27 cellular contexts compared by ENCODE assay signal in genomic region chrY:15239733-15240132, GRCh38.
DNase-seq lines count a peak whose midpoint lies in the region; ATAC-seq, FAIRE-seq and TF ChIP-seq lines count a peak whose summit lies in the region.
"Had no signal": no experiment of that assay in that cellular context is flagged by ENCODE, and none has a peak within 500 bp of the region (broad histone marks: within the 10 kb centered on the region; RNA-seq: fewer than 3 reads in every experiment).

No MANE protein-coding gene starts in this region.

- no peak overlapping the region for H4K91ac ChIP-seq in H1 (replicated peaks; ENCODE audit: insufficient read length, low read length)
- H4K91ac ChIP-seq in trophoblast cell (ENCODE audit: low read depth, low read length), result no peak overlapping the region

- no peak overlapping the region for H2BK15ac ChIP-seq in H1 (ENCODE audit: low read length)

- TF ChIP-seq POLR2A in HepG2 (IDR thresholded peaks at IDR 0.05; ENCODE audit: insufficient read depth in 1 of 2, low read depth in 2 of 2, low read length in 2 of 2) (no peak), right lobe of liver (IDR thresholded peaks at IDR 0.05) (no peak), H1 (IDR thresholded peaks at IDR 0.05; ENCODE audit: control extremely low read depth in 1 of 2, low read depth in 2 of 2, low read length in 2 of 2) (no peak), erythroblast (IDR thresholded peaks at IDR 0.05; ENCODE audit: low read length) (no peak)

- ATAC-seq in HepG2 (no peak), right lobe of liver (no peak), GM18519 (IDR thresholded peaks at IDR 0.05; ENCODE audit: low FRiP score, unreplicated experiment) (no peak)
- ATAC-seq: GM12878 had no signal

- no peak overlapping the region for H4K8ac ChIP-seq in H1 (ENCODE audit: extremely low read depth, insufficient read depth, low read length)
- no peak overlapping the region for H4K8ac ChIP-seq in trophoblast cell (ENCODE audit: low read depth, low read length)

- H4K20me1 ChIP-seq in HepG2 (ENCODE audit: insufficient read depth, low read length), result no peaks in the 10 kb centered on the region
- no peaks in the 10 kb centered on the region for H4K20me1 ChIP-seq in H1 (replicated peaks in 1 of 2; ENCODE audit: control insufficient read depth in 1 of 2, insufficient read depth in 2 of 2, low read length in 2 of 2)
- H4K20me1 ChIP-seq: BLaER1 had no signal

- H2AFZ ChIP-seq in HepG2 (ENCODE audit: low read length) (no peak overlapping the region), H1 (ENCODE audit: low read length) (no peak overlapping the region), trophoblast cell (ENCODE audit: insufficient read depth, low read length, poor library complexity) (no peak overlapping the region)

- no peaks in the 10 kb centered on the region for H3K79me1 ChIP-seq in H1 (ENCODE audit: low read depth, low read length)
- no peaks in the 10 kb centered on the region for H3K79me1 ChIP-seq in trophoblast cell (ENCODE audit: low read length)

- no peak overlapping the region for H2BK12ac ChIP-seq in H1 (ENCODE audit: low read depth, low read length)
- H2BK12ac ChIP-seq in trophoblast cell (ENCODE audit: low read length), result no peak overlapping the region

- H3K79me2 ChIP-seq in HepG2 (ENCODE audit: insufficient read depth, low read length) (no peaks in the 10 kb centered on the region), H1 (ENCODE audit: control insufficient read depth in 1 of 2, insufficient read depth in 2 of 2, low read length in 2 of 2) (no peaks in the 10 kb centered on the region), trophoblast cell (ENCODE audit: control insufficient read depth, insufficient read depth, low read length, poor library complexity) (no peaks in the 10 kb centered on the region)

- intact Hi-C loops in HepG2 (cut with micrococcal nuclease; ENCODE audit: unreplicated experiment) (no loop called here), right lobe of liver (cut with DNase I) (no loop called here)

- H3K27ac ChIP-seq in HepG2 (ENCODE audit: extremely low read length, insufficient read depth, low read length) (no peak overlapping the region), right lobe of liver (no peak overlapping the region), H1 (ENCODE audit: low read depth, low read length) (no peak overlapping the region), trophoblast cell (ENCODE audit: low read depth, low read length) (no peak overlapping the region)
- H3K27ac ChIP-seq: 22Rv1, BLaER1 had no signal

- TF ChIP-seq RAD21 in HepG2 (CRISPR knock-in tag; IDR thresholded peaks at IDR 0.05) (no peak), H1 (IDR thresholded peaks at IDR 0.05 in 1 of 2, conservative IDR thresholded peaks at IDR 0.05 in 1 of 2; ENCODE audit: low read depth in 2 of 2, low read length in 2 of 2) (no peak)

- no peak for TF ChIP-seq EP300 in HepG2 (IDR thresholded peaks at IDR 0.05; ENCODE audit: low read depth in 2 of 2, low read length in 2 of 2)
- TF ChIP-seq EP300 in HepG2 (CRISPR knock-in tag; IDR thresholded peaks at IDR 0.05; ENCODE audit: borderline replicate concordance), result no peak
- TF ChIP-seq EP300 in H1 (IDR thresholded peaks at IDR 0.05; ENCODE audit: borderline replicate concordance in 1 of 2, low read depth in 2 of 2, low read length in 2 of 2), result no peak

- no peaks in the 10 kb centered on the region for H3K27me3 ChIP-seq in HepG2 (ENCODE audit: control insufficient read depth in 1 of 2, insufficient read depth in 2 of 2, low read length in 2 of 2)
- H3K27me3 ChIP-seq in right lobe of liver, result no peaks in the 10 kb centered on the region
- no peaks in the 10 kb centered on the region for H3K27me3 ChIP-seq in H1 (replicated peaks in 1 of 4; ENCODE audit: control insufficient read depth in 3 of 4, extremely low read depth in 1 of 4, insufficient read depth in 3 of 4, low read length in 3 of 4)
- no peaks in the 10 kb centered on the region for H3K27me3 ChIP-seq in trophoblast cell (ENCODE audit: insufficient read depth, low read length)
- H3K27me3 ChIP-seq: BE2C, BLaER1 had no signal

- no peaks in the 10 kb centered on the region for H3K4me1 ChIP-seq in HepG2 (ENCODE audit: insufficient read depth, low read length)
- H3K4me1 ChIP-seq in right lobe of liver, result no peaks in the 10 kb centered on the region
- 0 out of 7 replicates have a peak, but pooled peaks cover 0 to 2% (median under 1%) of the 10 kb centered on the region in 4 experiments for H3K4me1 ChIP-seq in H1 (replicated peaks in 1 of 4; ENCODE audit: control insufficient read depth in 3 of 4, insufficient read depth in 4 of 4, low read length in 3 of 4)
- no peaks in the 10 kb centered on the region for H3K4me1 ChIP-seq in trophoblast cell (ENCODE audit: control insufficient read depth in 1 of 2, insufficient read depth in 2 of 2, low read length in 2 of 2)
- H3K4me1 ChIP-seq: BE2C, BLaER1 had no signal

- H2BK5ac ChIP-seq in H1 (ENCODE audit: low read depth, low read length) (no peak overlapping the region), trophoblast cell (ENCODE audit: low read depth, low read length, poor library complexity) (no peak overlapping the region)

- FAIRE-seq in HepG2 (lab: Jason Lieb, UNC) (no peak), H1 (lab: Jason Lieb, UNC) (no peak)
- FAIRE-seq: GM12878, GM12892, GM18507, GM19239 had no signal

- no peak overlapping the region for H4K5ac ChIP-seq in H1 (ENCODE audit: insufficient read length, low read depth, low read length)

- no TSS peak for BruUV-seq in HepG2 (replicated peaks; lab: Mats Ljungman, UMichigan)

- H3K4me3 ChIP-seq in HepG2 (replicated peaks in 1 of 3; ENCODE audit: insufficient read depth in 1 of 3, low read depth in 2 of 3, low read length in 3 of 3) (no peak overlapping the region), right lobe of liver (no peak overlapping the region), H1 (ENCODE audit: extremely low read depth in 1 of 4, insufficient read depth in 2 of 4, low read depth in 3 of 4, low read length in 4 of 4) (no peak overlapping the region), trophoblast cell (ENCODE audit: low read depth, low read length) (no peak overlapping the region)
- H3K4me3 ChIP-seq: BLaER1, GM12878 had no signal

- H3K9ac ChIP-seq in HepG2 (ENCODE audit: insufficient read depth, low read depth, low read length), result no peak overlapping the region
- H3K9ac ChIP-seq in H1 (replicated peaks in 1 of 4; ENCODE audit: extremely low read depth in 1 of 4, low read depth in 3 of 4, low read length in 3 of 4), result no peak overlapping the region
- H3K9ac ChIP-seq in trophoblast cell (ENCODE audit: low read length), result no peak overlapping the region
- H3K9ac ChIP-seq: BLaER1 had no signal

- no peaks in the 10 kb centered on the region for H3K23me2 ChIP-seq in H1 (ENCODE audit: low read depth, low read length)

- no peak overlapping the region for H2BK20ac ChIP-seq in H1 (ENCODE audit: low read length)

- H4K12ac ChIP-seq in trophoblast cell (ENCODE audit: low read depth, low read length), result no peak overlapping the region

- DNase-seq in HepG2 (ENCODE audit: low spot score) (no peak), right lobe of liver (no peak), RPMI8226 (peak; percentile 4), H1 (ENCODE audit: low read depth in 1 of 2, low spot score in 2 of 2) (no peak), trophoblast cell (no peak), erythroblast (lab: John Stamatoyannopoulos, UW) (no peak)
- DNase-seq: ACHN; BE2C; C1 segment of cervical spinal cord; CD4-positive, alpha-beta memory T cell; CD4-positive, CD25-positive, alpha-beta regulatory T cell; CD8-positive, alpha-beta memory T cell; COR-L47; DMS 273 treated with DMSO at 0.1 percent for 48 hours; DMS153; DMS53; DMS79; DND-41; EL; GDM1 had no signal

- H3K56ac ChIP-seq in H1 (replicated peaks; ENCODE audit: insufficient read length, low read depth, low read length), result no peak overlapping the region

- H3K14ac ChIP-seq in H1 (ENCODE audit: insufficient read length), result no peak overlapping the region
- no peak overlapping the region for H3K14ac ChIP-seq in trophoblast cell (ENCODE audit: low read length)

- in situ Hi-C loops in HepG2 (cut with HindIII; ENCODE audit: extremely low pct_ligation_motif_present, low pct_unique_long_range_greater_than_20kb), result no loop called here

- no peak overlapping the region for H3K4me2 ChIP-seq in HepG2 (ENCODE audit: low read depth, low read length)
- no peak overlapping the region for H3K4me2 ChIP-seq in H1 (ENCODE audit: insufficient read depth in 1 of 2, low read depth in 2 of 2, low read length in 2 of 2)
- no peak overlapping the region for H3K4me2 ChIP-seq in trophoblast cell (ENCODE audit: low read length)
- H3K4me2 ChIP-seq: BLaER1 had no signal

- no peak overlapping the region for H3K23ac ChIP-seq in H1 (ENCODE audit: insufficient read length)
- H3K23ac ChIP-seq in trophoblast cell (ENCODE audit: low read length), result no peak overlapping the region

- H3K18ac ChIP-seq in H1 (ENCODE audit: extremely low read depth, low read length) (no peak overlapping the region), trophoblast cell (ENCODE audit: low read length) (no peak overlapping the region)

- TF ChIP-seq CTCF in HepG2 (CRISPR knock-in tag; IDR thresholded peaks at IDR 0.05) (no peak), right lobe of liver (IDR thresholded peaks at IDR 0.05) (no peak), H1 (IDR thresholded peaks at IDR 0.05; ENCODE audit: control extremely low read depth in 1 of 3, insufficient read depth in 1 of 3, low read depth in 1 of 3, low read length in 3 of 3) (no peak)

- H3K36me3 ChIP-seq in HepG2 (replicated peaks in 1 of 2; ENCODE audit: control insufficient read depth in 1 of 2, insufficient read depth in 2 of 2, low read length in 2 of 2), result no peaks in the 10 kb centered on the region
- no peaks in the 10 kb centered on the region for H3K36me3 ChIP-seq in right lobe of liver
- H3K36me3 ChIP-seq in H1 (ENCODE audit: control insufficient read depth in 2 of 4, insufficient read depth in 4 of 4, low read length in 3 of 4), result no peaks in the 10 kb centered on the region
- no peaks in the 10 kb centered on the region for H3K36me3 ChIP-seq in trophoblast cell (ENCODE audit: control insufficient read depth in 1 of 2, insufficient read depth in 2 of 2, low read length in 2 of 2)
- H3K36me3 ChIP-seq: BE2C, BLaER1 had no signal

- no peak overlapping the region for H2BK120ac ChIP-seq in H1 (replicated peaks; ENCODE audit: low read depth, low read length)
- no peak overlapping the region for H2BK120ac ChIP-seq in trophoblast cell (ENCODE audit: insufficient read depth, low read length, poor library complexity)

- H3K4ac ChIP-seq in H1 (replicated peaks; ENCODE audit: insufficient read length, low read depth, low read length), result no peak overlapping the region
- H3K4ac ChIP-seq in trophoblast cell (ENCODE audit: low read depth, low read length), result no peak overlapping the region

- H2AK5ac ChIP-seq in H1 (ENCODE audit: low read depth, low read length) (no peak overlapping the region), trophoblast cell (ENCODE audit: low read length) (no peak overlapping the region)

- CTCF ChIA-PET in HepG2 (lab: Yijun Ruan, JAX; ENCODE audit: low intra/inter-chr PET ratio, low total read pairs), result no interaction called here
- CTCF ChIA-PET in H1 (lab: Charles Lee; ENCODE audit: partially characterized antibody), result no interaction called here

- no peaks in the 10 kb centered on the region for H3K9me3 ChIP-seq in HepG2 (ENCODE audit: low read length)
- H3K9me3 ChIP-seq in right lobe of liver, result no peaks in the 10 kb centered on the region
- no peaks in the 10 kb centered on the region for H3K9me3 ChIP-seq in H1 (ENCODE audit: insufficient read depth in 2 of 2, low read depth in 1 of 2, low read length in 1 of 2)
- no peaks in the 10 kb centered on the region for H3K9me3 ChIP-seq in trophoblast cell (ENCODE audit: insufficient read depth, low read depth, low read length)
- H3K9me3 ChIP-seq: BE2C, BLaER1 had no signal

- POLR2A ChIA-PET in HepG2 (lab: Yijun Ruan, JAX) (no interaction called here), H1 (lab: Charles Lee; ENCODE audit: partially characterized antibody) (interaction anchor here (0.7 kb wide), 1 partner anchor 14 kb away, joined by 3 read pairs; no protein-coding TSS in a partner anchor)

- WGBS in HepG2 (ENCODE audit: low lambda C conversion rate), result 5% methylated on average over 1 of the region's 1 CpG
- WGBS in right lobe of liver (ENCODE audit: insufficient coverage, low coverage, low lambda C conversion rate, missing lambda C conversion rate), result no CpG with 5 or more reads among the region's 1 CpG
- 90% methylated on average over 1 of the region's 1 CpG; no CpG with 5 or more reads in 1 of the 2 experiments for WGBS in H1 (ENCODE audit: extremely low coverage in 1 of 2, insufficient coverage in 1 of 2, insufficient read length in 1 of 2, insufficient replicate concordance in 2 of 2, low coverage in 1 of 2, low lambda C conversion rate in 2 of 2, missing lambda C conversion rate in 1 of 2), 2 experiments
- WGBS in trophoblast cell (ENCODE audit: extremely low coverage, insufficient coverage, insufficient read length), result no CpG with 5 or more reads among the region's 1 CpG
